In the genomic region with DNA sequence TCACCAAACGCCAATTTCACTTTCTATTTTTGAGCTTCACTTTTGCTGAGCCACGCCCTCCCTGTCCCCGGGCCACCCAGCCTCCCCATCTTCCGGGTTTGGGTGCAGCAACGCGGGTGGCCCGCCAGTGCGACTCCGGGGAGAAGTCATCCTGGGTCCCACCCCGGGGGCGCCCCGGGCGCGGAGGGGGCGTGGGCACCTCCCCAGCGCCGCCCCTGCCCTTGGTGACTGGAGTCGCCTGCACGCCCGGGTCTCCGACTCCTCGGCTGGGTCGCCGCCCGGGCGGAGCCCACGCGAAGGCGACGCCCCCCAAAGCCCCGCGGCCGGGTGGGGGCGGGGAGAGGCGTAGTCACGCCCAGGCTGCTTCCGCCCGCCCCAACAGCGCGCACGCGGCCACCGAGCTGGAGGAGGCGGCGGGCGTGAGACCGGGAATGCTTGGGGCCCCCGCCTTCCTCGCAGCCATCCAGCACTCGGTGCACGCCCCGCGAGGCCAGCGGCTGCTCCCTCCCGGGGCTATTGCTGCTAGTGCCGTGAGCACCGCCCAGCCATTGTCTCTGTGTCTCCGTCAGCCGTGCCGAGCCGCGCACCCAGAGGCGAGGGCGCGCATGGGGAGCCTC, we compare ENCODE assay signal across 9 cellular contexts.
DNase-seq lines count a peak whose midpoint lies in the region; ATAC-seq and TF ChIP-seq lines count a peak whose summit lies in the region.
"Had no signal": no experiment of that assay in that cellular context is flagged by ENCODE, and none has a peak within 500 bp of the region (broad histone marks: within the 10 kb centered on the region; RNA-seq: fewer than 3 reads in every experiment).

No MANE protein-coding gene starts in this region.

- H3K4me1 Mint-ChIP-seq in CD8-positive, alpha-beta T cell (ENCODE audit: low read depth), result peaks cover 33% of the 10 kb centered on the region
- H3K4me1 Mint-ChIP-seq in T-helper 17 cell (peaks cover 15% of the 10 kb centered on the region), nephron progenitor cell (no peaks in the 10 kb centered on the region)

- no peaks in the 10 kb centered on the region for H3K36me3 ChIP-seq in CD8-positive, alpha-beta T cell (ENCODE audit: insufficient read depth, low read length)
- H3K36me3 ChIP-seq in skeletal muscle tissue (ENCODE audit: control insufficient read depth in 3 of 3, insufficient read depth in 3 of 3, low read length in 3 of 3), result no peaks in the 10 kb centered on the region
- H3K36me3 ChIP-seq in sigmoid colon, result no peaks in the 10 kb centered on the region
- H3K36me3 ChIP-seq: cardiac muscle cell had no signal

- peaks cover 17% of the 10 kb centered on the region for H3K36me3 Mint-ChIP-seq in CD8-positive, alpha-beta T cell
- H3K36me3 Mint-ChIP-seq in T-helper 17 cell (ENCODE audit: low read depth) (peaks cover 7% of the 10 kb centered on the region), nephron progenitor cell (ENCODE audit: low read depth) (no peaks in the 10 kb centered on the region)

- H3K4me3 ChIP-seq in CD8-positive, alpha-beta T cell (ENCODE audit: low read depth, low read length), result peak overlapping the region; percentile 85
- peak overlapping the region in 2 of 3 donors; percentile 60 to 67 for H3K4me3 ChIP-seq in skeletal muscle tissue (ENCODE audit: low read length in 3 of 3)
- H3K4me3 ChIP-seq in sigmoid colon, result peak overlapping the region in 2 of 4 donors; percentile 57 to 63
- H3K4me3 ChIP-seq: cardiac muscle cell had no signal

- ATAC-seq in CD8-positive, alpha-beta T cell, result peak; percentile 86
- ATAC-seq in HG02938 (IDR thresholded peaks at IDR 0.05; ENCODE audit: unreplicated experiment) (peak; percentile 64), T-helper 17 cell (peak; percentile 89)

- intact Hi-C loops in CD8-positive, alpha-beta T cell (cut with DNase I, micrococcal nuclease), result loop anchor here (1.0 to 10.0 kb wide), 8 partner anchors 10 to 309 kb away; no protein-coding TSS in a partner anchor
- intact Hi-C loops in sigmoid colon (cut with DNase I), result no loop called here

- no peaks in the 10 kb centered on the region for H3K27me3 ChIP-seq in CD8-positive, alpha-beta T cell (ENCODE audit: insufficient read depth, low read length)
- H3K27me3 ChIP-seq in skeletal muscle tissue (ENCODE audit: control insufficient read depth in 3 of 3, insufficient read depth in 3 of 3, low read length in 3 of 3), result no peaks in the 10 kb centered on the region
- H3K27me3 ChIP-seq in sigmoid colon, result no peaks in the 10 kb centered on the region
- H3K27me3 ChIP-seq: cardiac muscle cell had no signal

- H3K9me3 Mint-ChIP-seq in CD8-positive, alpha-beta T cell, result no peaks in the 10 kb centered on the region
- H3K9me3 Mint-ChIP-seq in nephron progenitor cell, result no peaks in the 10 kb centered on the region

- POLR2A ChIA-PET in CD8-positive, alpha-beta T cell (lab: Charles Lee), result interaction anchor here (1.0 to 2.0 kb wide), 7 partner anchors 9 to 173 kb away, joined by 4 to 13 read pairs (median 6); no protein-coding TSS in a partner anchor

- no peak for TF ChIP-seq CTCF in CD8-positive, alpha-beta T cell (IDR thresholded peaks at IDR 0.05)
- no peak for TF ChIP-seq CTCF in sigmoid colon (IDR thresholded peaks at IDR 0.05)
- no peak for TF ChIP-seq CTCF in nephron progenitor cell (IDR thresholded peaks at IDR 0.05)

- no peaks in the 10 kb centered on the region for H3K9me3 ChIP-seq in CD8-positive, alpha-beta T cell (ENCODE audit: low read length)
- H3K9me3 ChIP-seq in T-helper 17 cell (ENCODE audit: control insufficient read depth, low read length, poor library complexity, severe bottlenecking) (no peaks in the 10 kb centered on the region), skeletal muscle tissue (ENCODE audit: control insufficient read depth in 3 of 3, low read length in 3 of 3) (no peaks in the 10 kb centered on the region), sigmoid colon (no peaks in the 10 kb centered on the region)

- 1% methylated on average over 65 of the region's 65 CpGs for WGBS in sigmoid colon, 2 donors

- peak overlapping the region; percentile 81 for H3K27ac ChIP-seq in CD8-positive, alpha-beta T cell (ENCODE audit: low read depth, low read length)
- H3K27ac ChIP-seq in skeletal muscle tissue (ENCODE audit: low read depth, low read length) (no peak overlapping the region), sigmoid colon (peak overlapping the region in 2 of 4 donors; percentile 69 to 71)
- H3K27ac ChIP-seq: cardiac muscle cell had no signal

- peak overlapping the region in 2 of 3 donors; percentile 69 to 72 for H3K9ac ChIP-seq in skeletal muscle tissue (ENCODE audit: low read depth in 1 of 3, low read length in 3 of 3)

- DNase-seq in CD8-positive, alpha-beta T cell, result peak in 5 of 7 experiments; percentile 81 to 94 (median 85)
- peak; percentile 80 to 87 (median 83) for DNase-seq in T-helper 17 cell
- DNase-seq in epidermal melanocyte (ENCODE audit: insufficient read length, low spot score), result peak; percentile 67
- DNase-seq in sigmoid colon, result no peak
- no peak for DNase-seq in NCI-H524 (lab: John Stamatoyannopoulos, UW)
- DNase-seq in nephron progenitor cell, result no peak

- peaks cover 24% of the 10 kb centered on the region for H3K4me1 ChIP-seq in CD8-positive, alpha-beta T cell (ENCODE audit: insufficient read depth, low read length)
- H3K4me1 ChIP-seq in skeletal muscle tissue (ENCODE audit: control insufficient read depth in 3 of 3, insufficient read depth in 3 of 3, low read length in 3 of 3) (no peaks in the 10 kb centered on the region), sigmoid colon (peaks cover 0 to 4% (median 0%) of the 10 kb centered on the region in 4 donors)

- peak overlapping the region; percentile 91 for H3K4me3 Mint-ChIP-seq in CD8-positive, alpha-beta T cell
- peak overlapping the region; percentile 98 for H3K4me3 Mint-ChIP-seq in T-helper 17 cell
- no peak overlapping the region for H3K4me3 Mint-ChIP-seq in nephron progenitor cell

- CTCF ChIA-PET in CD8-positive, alpha-beta T cell (lab: Charles Lee), result interaction anchor here (1.0 to 2.1 kb wide), 11 partner anchors 17 to 188 kb away, joined by 3 to 10 read pairs (median 4); no protein-coding TSS in a partner anchor

- H3K27me3 Mint-ChIP-seq in CD8-positive, alpha-beta T cell (ENCODE audit: low read depth), result no peaks in the 10 kb centered on the region
- no peaks in the 10 kb centered on the region for H3K27me3 Mint-ChIP-seq in T-helper 17 cell
- no peaks in the 10 kb centered on the region for H3K27me3 Mint-ChIP-seq in nephron progenitor cell (ENCODE audit: low read depth, poor library complexity)

- no peak for TF ChIP-seq EP300 in sigmoid colon (IDR thresholded peaks at IDR 0.05)

- TF ChIP-seq POLR2A in sigmoid colon (IDR thresholded peaks at IDR 0.05), result no peak

- H3K27ac Mint-ChIP-seq in CD8-positive, alpha-beta T cell, result peak overlapping the region; percentile 97
- H3K27ac Mint-ChIP-seq in T-helper 17 cell (peak overlapping the region; percentile 91), nephron progenitor cell (no peak overlapping the region)

Comparison
In these comparisons a context has a peak if more than half of its experiments do, and no peak if none do; other contexts are left out.
1. DNase-seq: peak in CD8-positive, alpha-beta T cell (5 of 7), T-helper 17 cell (3 of 3) and epidermal melanocyte (single experiment); none in sigmoid colon (single experiment), NCI-H524 (0 of 2) and nephron progenitor cell (single experiment).
2. Peak in every context shown above with its lines, with median percentiles within 50 percentile points of each other: ATAC-seq.